Comparison of ENCODE assay signal across 9 cellular contexts in genomic region chr7:43872401-43873165, GRCh38. TPM values are rescaled to one million over a fixed set of nuclear protein-coding genes. Genes with fewer than 3 reads are reported as not detected.
A peak's percentile ranks its signal among the peaks of the same experiment; 100 is the strongest.
DNase-seq lines count a peak whose midpoint lies in the region; ATAC-seq and TF ChIP-seq lines count a peak whose summit lies in the region.
"Had no signal": no experiment of that assay in that cellular context is flagged by ENCODE, and none has a peak within 500 bp of the region (broad histone marks: within the 10 kb centered on the region; RNA-seq: fewer than 3 reads in every experiment).

No MANE protein-coding gene starts in this region.

- CTCF ChIA-PET in A673 (lab: Charles Lee): no interaction called here

- peak; percentile 35 for DNase-seq in HK-2 (ENCODE audit: unreplicated experiment)
- DNase-seq in breast epithelium (ENCODE audit: low spot score in 2 of 2): peak in 1 of 2 donors; percentile 26
- peak; percentile 39 for DNase-seq in inferior parietal cortex (ENCODE audit: extremely low spot score)
- no peak for DNase-seq in A673 (ENCODE audit: low spot score)
- no peak for DNase-seq in GM13976 (ENCODE audit: low spot score)
- DNase-seq in naive thymus-derived CD8-positive, alpha-beta T cell: no peak

- H3K36me3 ChIP-seq in breast epithelium (peaks cover 6% of the 10 kb centered on the region), A673 (ENCODE audit: insufficient read depth, low read length, poor library complexity, severe bottlenecking) (peaks cover 10% of the 10 kb centered on the region)

- TF ChIP-seq CTCF in breast epithelium (IDR thresholded peaks at IDR 0.05): no peak
- TF ChIP-seq CTCF in A673 (conservative IDR thresholded peaks at IDR 0.05; ENCODE audit: low read depth, low read length): no peak
- no peak for TF ChIP-seq CTCF in GM13976 (IDR thresholded peaks at IDR 0.05; ENCODE audit: borderline replicate concordance, control extremely low read depth, extremely low read depth, insufficient read depth, missing control alignments)

- in situ Hi-C loops in GM13976 (cut with MboI; ENCODE audit: low sequenced_read_pairs, unreplicated experiment): no loop called here

- TF ChIP-seq POLR2A in breast epithelium (IDR thresholded peaks at IDR 0.05): no peak

- H3K4me1 ChIP-seq in breast epithelium: no peaks in the 10 kb centered on the region
- H3K4me1 ChIP-seq in A673 (ENCODE audit: insufficient read depth, low read length, poor library complexity, severe bottlenecking): peaks cover 9% of the 10 kb centered on the region

- H3K27me3 Mint-ChIP-seq in naive thymus-derived CD8-positive, alpha-beta T cell: no peaks in the 10 kb centered on the region

- ATAC-seq in naive thymus-derived CD8-positive, alpha-beta T cell: no peak
- ATAC-seq in HG02763 (IDR thresholded peaks at IDR 0.05; ENCODE audit: unreplicated experiment): no peak

- H3K27ac ChIP-seq in breast epithelium: peak overlapping the region; percentile 74 to 87
- peak overlapping the region; percentile 70 for H3K27ac ChIP-seq in temporal lobe (ENCODE audit: low read depth, low read length)
- H3K27ac ChIP-seq in A673 (ENCODE audit: low read depth, low read length, poor library complexity, severe bottlenecking): no peak overlapping the region
- H3K27ac ChIP-seq: KMS-11 had no signal

- no peak overlapping the region for H3K27ac Mint-ChIP-seq in naive thymus-derived CD8-positive, alpha-beta T cell

- POLR2A ChIA-PET in A673 (lab: Charles Lee; ENCODE audit: low non-redundant PET): no interaction called here
- POLR2A ChIA-PET in naive thymus-derived CD8-positive, alpha-beta T cell (lab: Charles Lee): no interaction called here

- H3K9me3 ChIP-seq in breast epithelium (no peaks in the 10 kb centered on the region), A673 (ENCODE audit: low read depth, low read length, poor library complexity, severe bottlenecking) (no peaks in the 10 kb centered on the region)

- no TSS peak for BruUV-seq in A673 (replicated peaks; lab: Mats Ljungman, UMichigan)

- intact Hi-C loops in breast epithelium (cut with DNase I; ENCODE audit: low total_unique reads): no loop called here
- intact Hi-C loops in A673 (cut with micrococcal nuclease; ENCODE audit: unreplicated experiment): no loop called here

- peaks cover 0 to 25% (median 10%) of the 10 kb centered on the region in 3 donors for H3K36me3 Mint-ChIP-seq in naive thymus-derived CD8-positive, alpha-beta T cell

- peaks cover 4 to 31% (median 23%) of the 10 kb centered on the region in 4 donors for H3K4me1 Mint-ChIP-seq in naive thymus-derived CD8-positive, alpha-beta T cell

- peaks cover 0 to 1% (median 0%) of the 10 kb centered on the region in 9 donors for H3K9me3 Mint-ChIP-seq in naive thymus-derived CD8-positive, alpha-beta T cell

- H3K4me3 ChIP-seq in breast epithelium (no peak overlapping the region), A673 (ENCODE audit: low read depth, low read length, poor library complexity, severe bottlenecking) (no peak overlapping the region)

- H3K27me3 ChIP-seq in breast epithelium (no peaks in the 10 kb centered on the region), A673 (replicated peaks; ENCODE audit: insufficient read depth, low read depth, low read length, poor library complexity) (no peaks in the 10 kb centered on the region)

- no peak overlapping the region for H3K4me3 Mint-ChIP-seq in naive thymus-derived CD8-positive, alpha-beta T cell

RNA-seq across cellular contexts. Expression of gene MRPS24, which starts 3.3 kb away (rescaled TPM):
- 10 to 100 TPM; 75.4 to 86.1 (median 81.0) TPM for total RNA-seq in breast epithelium
- 17.0 TPM for total RNA-seq in temporal lobe
- total RNA-seq in A673 (2021): 172 and 181 TPM in 2 replicates
- 10 to 100 TPM; 58.0 to 64.6 TPM for total RNA-seq in naive thymus-derived CD8-positive, alpha-beta T cell
- polyA plus RNA-seq in naive thymus-derived CD8-positive, alpha-beta T cell: 100 to 1,000 TPM; 133 to 152 (median 142) TPM

RNA-seq across cellular contexts. Expression of gene URGCP, which starts 33.8 kb away (rescaled TPM):
- 10 to 100 TPM; 29.2 to 39.2 (median 29.9) TPM for total RNA-seq in breast epithelium
- 29.0 TPM for total RNA-seq in temporal lobe
- 23.8 and 26.6 TPM in 2 replicates for total RNA-seq in A673 (2021)
- total RNA-seq in naive thymus-derived CD8-positive, alpha-beta T cell: 10 to 100 TPM; 27.9 to 34.0 TPM
- 10 to 100 TPM; 20.1 to 34.2 (median 21.8) TPM for polyA plus RNA-seq in naive thymus-derived CD8-positive, alpha-beta T cell

RNA-seq across cellular contexts. Expression of gene UBE2D4, which starts 53.7 kb away (rescaled TPM):
- total RNA-seq in breast epithelium (10 to 100 TPM; 14.7 to 34.1 (median 15.4) TPM), temporal lobe (10.6 TPM), A673 (2021) (10.6 and 11.8 TPM in 2 replicates)
- 1 to 10 TPM; 6.7 to 7.0 TPM for total RNA-seq in naive thymus-derived CD8-positive, alpha-beta T cell
- polyA plus RNA-seq in naive thymus-derived CD8-positive, alpha-beta T cell: 10 to 100 TPM in 2 of 3 donors, 1 to 10 TPM in 1; 9.3 to 17.6 (median 10.8) TPM

Comparison
In these comparisons a context has a peak if more than half of its experiments do, and no peak if none do; other contexts are left out.
1. DNase-seq: peak in HK-2 (single experiment) and inferior parietal cortex (single experiment); none in A673 (single experiment), GM13976 (single experiment) and naive thymus-derived CD8-positive, alpha-beta T cell (0 of 10).